Comparison of ENCODE assay signal across 10 cellular contexts in the genomic region with DNA sequence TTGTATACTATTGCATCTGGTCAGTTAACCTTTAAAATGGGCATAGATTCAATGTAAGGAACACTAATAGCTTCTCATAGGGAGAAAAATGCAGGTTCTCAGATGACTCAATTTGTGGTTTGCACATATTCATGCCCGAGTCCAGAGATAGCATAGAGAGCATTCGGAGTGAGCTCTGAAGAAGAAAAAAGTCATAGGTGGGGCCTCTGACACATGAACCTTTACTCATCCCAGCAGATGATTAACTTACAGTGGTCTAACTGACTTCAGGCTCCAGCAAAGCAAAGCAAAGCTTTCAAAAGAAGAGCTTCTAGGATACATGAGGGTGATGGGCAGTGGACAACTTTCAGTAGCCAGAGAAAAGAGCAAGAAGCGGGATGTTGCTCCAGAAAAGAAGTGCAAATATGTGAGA. TPM values are rescaled to one million over a fixed set of nuclear protein-coding genes. Genes with fewer than 3 reads are reported as not detected.
DNase-seq lines count a peak whose midpoint lies in the region; ATAC-seq, FAIRE-seq and TF ChIP-seq lines count a peak whose summit lies in the region.
"Had no signal": no experiment of that assay in that cellular context is flagged by ENCODE, and none has a peak within 500 bp of the region (broad histone marks: within the 10 kb centered on the region; RNA-seq: fewer than 3 reads in every experiment).

No MANE protein-coding gene starts in this region.

- no peaks in the 10 kb centered on the region for H3K36me3 ChIP-seq in GM23248 (ENCODE audit: low read depth)
- H3K36me3 ChIP-seq: pancreas had no signal

- H2AFZ ChIP-seq in GM23248, result 0 out of 2 replicates have a peak overlapping the region, but pooled peaks have one; percentile 21

- peak overlapping the region; percentile 29; the same call in 1 of the 2 replicates for H3K9ac ChIP-seq in GM23248

- H4K20me1 ChIP-seq in GM23248 (ENCODE audit: insufficient read depth), result no peaks in the 10 kb centered on the region

- FAIRE-seq in D721Med (lab: Jason Lieb, UNC), result no peak
- FAIRE-seq: pancreas had no signal

- WGBS in GM23248 (ENCODE audit: low coverage in 1 of 2, low lambda C conversion rate in 2 of 2, missing lambda C conversion rate in 2 of 2), 2 experiments, result 16 to 18% methylated on average over 3 of the region's 3 CpGs

- no peaks in the 10 kb centered on the region for H3K79me2 ChIP-seq in GM23248 (ENCODE audit: insufficient read depth)

- no peaks in the 10 kb centered on the region for H3K9me2 ChIP-seq in GM23248 (ENCODE audit: insufficient read depth)

- in situ Hi-C loops in GM23248 (cut with MboI), result loop anchor here (25.0 kb wide), 1 partner anchor 828 kb away; a partner anchor contains a TSS

- H3K4me2 ChIP-seq in GM23248 (ENCODE audit: unreplicated experiment), result peak overlapping the region; percentile 94

- DNase-seq in GM23248 (peak; percentile 94), RKO (ENCODE audit: low spot score) (peak; percentile 95), fibroblast of the aortic adventitia (ENCODE audit: low read depth) (peak; percentile 78), D721Med (ENCODE audit: insufficient read length, low spot score) (no peak), hypothalamus (lab: John Stamatoyannopoulos, UW) (no peak)
- DNase-seq: effector CD8-positive, alpha-beta T cell; pancreas had no signal

- H3K4me3 ChIP-seq in GM08714 (ENCODE audit: low read length), result peak overlapping the region; percentile 36; the same call in 1 of the 2 replicates
- peak overlapping the region; percentile 20; the same call in 1 of the 2 replicates for H3K4me3 ChIP-seq in GM23248
- H3K4me3 ChIP-seq in fibroblast of the aortic adventitia (ENCODE audit: low read depth, low read length), result no peak overlapping the region
- H3K4me3 ChIP-seq: pancreas had no signal

- TF ChIP-seq CTCF in fibroblast of the aortic adventitia (IDR thresholded peaks at IDR 0.05; ENCODE audit: insufficient read depth, low read length) (no peak), D721Med (IDR thresholded peaks at IDR 0.05; ENCODE audit: insufficient read depth, missing control alignments) (no peak)

- peak overlapping the region; percentile 66 for H3K27ac ChIP-seq in GM23248
- H3K27ac ChIP-seq: pancreas had no signal

- no peaks in the 10 kb centered on the region for H3K9me3 ChIP-seq in GM23248 (ENCODE audit: low read depth)
- H3K9me3 ChIP-seq: pancreas had no signal

- peaks cover 23% of the 10 kb centered on the region for H3K4me1 ChIP-seq in GM23248 (ENCODE audit: insufficient read depth)
- H3K4me1 ChIP-seq: pancreas had no signal

- H3F3A ChIP-seq in GM23248 (ENCODE audit: insufficient read depth), result peaks cover 63% of the 10 kb centered on the region

- ATAC-seq in HG03571 (IDR thresholded peaks at IDR 0.05; ENCODE audit: unreplicated experiment) (no peak), HG03045 (IDR thresholded peaks at IDR 0.05; ENCODE audit: unreplicated experiment) (no peak)
- ATAC-seq: pancreas had no signal

- no peaks in the 10 kb centered on the region for H3K27me3 ChIP-seq in GM23248 (replicated peaks; ENCODE audit: insufficient read depth)
- H3K27me3 ChIP-seq: pancreas had no signal

RNA-seq across cellular contexts. Expression of a gene that starts 55.3 kb away (rescaled TPM):
- 12.9 and 14.5 TPM in 2 replicates for total RNA-seq in GM23248 (2014; rRNA removed; shearing (Covaris generic))
- polyA plus RNA-seq in GM23248 (2016; fragmentation: Nextera tagmentation; extraction: Ambion mirVana), result 7.9 and 9.5 TPM in 2 replicates
- 19.2 and 26.3 TPM in 2 replicates for total RNA-seq in fibroblast of the aortic adventitia (ENCODE audit: low replicate concordance)

Comparison
In these comparisons a context has a peak if more than half of its experiments do, and no peak if none do; other contexts are left out.
1. DNase-seq: peak in GM23248 (single experiment), RKO (single experiment) and fibroblast of the aortic adventitia (single experiment); none in D721Med (single experiment) and hypothalamus (0 of 51).